ENCODE assay signal across 8 cellular contexts in genomic region chr1:201828820-201829774, GRCh38.
A peak's percentile ranks its signal among the peaks of the same experiment; 100 is the strongest.
DNase-seq lines count a peak whose midpoint lies in the region; ATAC-seq lines count a peak whose summit lies in the region.

TSS of gene IPO9 (plus strand) at chr1:201829157. CDS start at chr1:201829210, 53 bp downstream.

- peaks cover 5% of the 10 kb centered on the region for H3K36me3 Mint-ChIP-seq in central memory CD8-positive, alpha-beta T cell (ENCODE audit: insufficient read depth)

- no peaks in the 10 kb centered on the region for H3K9me3 Mint-ChIP-seq in central memory CD8-positive, alpha-beta T cell

- peak within 1 kb of the TSS; percentile 95 for H3K4me3 Mint-ChIP-seq in central memory CD8-positive, alpha-beta T cell

- DNase-seq in AG20443 (ENCODE audit: low spot score), result peak; percentile 100
- peak; percentile 80 for DNase-seq in NCI-H446 treated with DMSO at 0.1 percent for 48 hours (lab: John Stamatoyannopoulos, UW)
- DNase-seq in central memory CD8-positive, alpha-beta T cell (ENCODE audit: low spot score in 2 of 2), result peak; percentile 90 to 94
- peak; percentile 95 for DNase-seq in islet precursor cell
- DNase-seq in stimulated activated CD4-positive, alpha-beta T cell treated with anti-CD3 and anti-CD28 coated beads, Interleukin-12 subunit alpha, Interleukin-12 subunit beta, amount 100 ng/mL, for 4 hours, result peak; percentile 96

- peaks cover 39% of the 10 kb centered on the region for H3K4me1 Mint-ChIP-seq in central memory CD8-positive, alpha-beta T cell

- no peaks in the 10 kb centered on the region for H3K27me3 Mint-ChIP-seq in central memory CD8-positive, alpha-beta T cell

- peak within 1 kb of the TSS; percentile 99 for H3K27ac Mint-ChIP-seq in central memory CD8-positive, alpha-beta T cell (ENCODE audit: low read depth)

- ATAC-seq in GM19025 (IDR thresholded peaks at IDR 0.05; ENCODE audit: low read depth, unreplicated experiment) (peak; percentile 90), HG03280 (IDR thresholded peaks at IDR 0.05; ENCODE audit: unreplicated experiment) (peak; percentile 94)
- peak; percentile 90 to 93 for ATAC-seq in activated CD4-positive, CD25-positive, alpha-beta regulatory T cell treated with anti-CD3 and anti-CD28 coated beads, Interleukin-2, amount 50 U/mL, for 24 hours
- peak; percentile 90 for ATAC-seq in central memory CD8-positive, alpha-beta T cell (replicated peaks; ENCODE audit: extremely low read depth, poor library complexity, severe bottlenecking)

Comparison
In these comparisons a context has a peak if more than half of its experiments do, and no peak if none do; other contexts are left out.
1. Peak in every context shown above with its lines: DNase-seq and ATAC-seq.